In the genomic region with DNA sequence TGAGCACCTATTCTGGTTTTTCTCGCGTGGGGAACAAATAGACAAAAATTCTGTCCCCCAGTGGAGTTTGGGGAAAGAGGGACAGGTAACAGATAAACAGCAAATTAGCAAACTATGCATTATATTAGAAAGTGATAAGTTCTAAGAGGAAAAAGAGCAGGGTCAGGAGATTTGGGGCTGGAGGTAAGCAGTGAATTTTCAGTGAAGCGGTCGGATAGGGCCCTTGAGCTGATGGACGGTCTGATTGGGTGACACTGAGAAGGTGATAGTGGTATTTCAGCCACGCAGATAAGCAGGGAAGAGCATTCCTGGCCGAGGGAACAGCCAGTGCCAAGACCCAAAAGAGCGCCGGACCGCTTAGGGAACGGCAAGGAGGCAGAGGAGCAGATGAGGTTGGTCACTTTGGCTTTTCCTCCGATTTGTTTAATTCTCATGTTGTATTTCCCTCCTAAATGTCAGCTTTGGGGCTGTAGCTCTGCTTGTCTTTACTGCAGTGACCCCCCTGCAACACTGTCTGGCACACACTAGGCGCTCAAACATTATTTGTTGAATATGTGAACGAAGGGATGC, we compare ENCODE assay signal across 11 cellular contexts. TPM values are rescaled to one million over a fixed set of nuclear protein-coding genes. Genes with fewer than 3 reads are reported as not detected.
DNase-seq lines count a peak whose midpoint lies in the region; ATAC-seq and TF ChIP-seq lines count a peak whose summit lies in the region.
"Had no signal": no experiment of that assay in that cellular context is flagged by ENCODE, and none has a peak within 500 bp of the region (broad histone marks: within the 10 kb centered on the region; RNA-seq: fewer than 3 reads in every experiment).

No MANE protein-coding gene starts in this region.

- no peaks in the 10 kb centered on the region for H3K9me3 ChIP-seq in mesenchymal stem cell (ENCODE audit: control insufficient read depth, low read length)
- H3K9me3 ChIP-seq in tibial nerve = no peaks in the 10 kb centered on the region
- H3K9me3 ChIP-seq: BE2C had no signal

- H3K4me3 Mint-ChIP-seq in activated naive CD8-positive, alpha-beta T cell = peak overlapping the region; percentile 28
- no peak overlapping the region for H3K4me3 Mint-ChIP-seq in activated naive CD8-positive, alpha-beta T cell treated with anti-CD3 and anti-CD28 coated beads, Interleukin-2, amount 50 U/mL, for 24 hours
- H3K4me3 Mint-ChIP-seq in activated T-helper 2 cell treated with anti-CD3 and anti-CD28 coated beads, Interferon-gamma antibody, Interleukin-2, Interleukin-4, amounts not matched to agents 10 μg/mL and 5 μg/mL and 100 μg/mL, durations not matched to agents 14 hours and 24 hours and 36 hours (ENCODE audit: low read depth) = no peak overlapping the region

- H3K23ac ChIP-seq in mesenchymal stem cell (ENCODE audit: low read length in 2 of 2) = no peak overlapping the region

- intact Hi-C loops in activated T-helper 2 cell treated with anti-CD3 and anti-CD28 coated beads, Interferon-gamma antibody, Interleukin-2, Interleukin-4, amounts not matched to agents 10 μg/mL and 5 μg/mL and 100 μg/mL, durations not matched to agents 14 hours and 24 hours and 36 hours (cut with micrococcal nuclease) = no loop called here

- peaks cover 18% of the 10 kb centered on the region for H3K79me1 ChIP-seq in mesenchymal stem cell (replicated peaks; ENCODE audit: low read length, poor library complexity, severe bottlenecking)

- H3K36me3 ChIP-seq in mesenchymal stem cell (ENCODE audit: control insufficient read depth in 1 of 2, insufficient read depth in 2 of 2, low read depth in 1 of 2, low read length in 2 of 2) (peaks cover 0 to 4% of the 10 kb centered on the region in 2 experiments), tibial nerve (no peaks in the 10 kb centered on the region)
- H3K36me3 ChIP-seq: BE2C had no signal

- no peak overlapping the region for H4K8ac ChIP-seq in mesenchymal stem cell (ENCODE audit: low read length)

- no peak overlapping the region for H3K9ac ChIP-seq in mesenchymal stem cell (ENCODE audit: low read length)

- no peaks in the 10 kb centered on the region for H3K36me3 Mint-ChIP-seq in activated naive CD8-positive, alpha-beta T cell
- H3K36me3 Mint-ChIP-seq in activated naive CD8-positive, alpha-beta T cell treated with anti-CD3 and anti-CD28 coated beads, Interleukin-2, amount 50 U/mL, for 24 hours (ENCODE audit: low read depth) = no peaks in the 10 kb centered on the region
- no peaks in the 10 kb centered on the region for H3K36me3 Mint-ChIP-seq in activated T-helper 2 cell treated with anti-CD3 and anti-CD28 coated beads, Interferon-gamma antibody, Interleukin-2, Interleukin-4, amounts not matched to agents 10 μg/mL and 5 μg/mL and 100 μg/mL, durations not matched to agents 14 hours and 24 hours and 36 hours (ENCODE audit: low read depth)

- H3K14ac ChIP-seq in mesenchymal stem cell (ENCODE audit: low read length in 2 of 2) = no peak overlapping the region

- peaks cover 10% of the 10 kb centered on the region for H3K4me1 Mint-ChIP-seq in activated naive CD8-positive, alpha-beta T cell (ENCODE audit: low read depth)
- H3K4me1 Mint-ChIP-seq in activated naive CD8-positive, alpha-beta T cell treated with anti-CD3 and anti-CD28 coated beads, Interleukin-2, amount 50 U/mL, for 24 hours = peaks cover 10% of the 10 kb centered on the region
- peaks cover 8% of the 10 kb centered on the region for H3K4me1 Mint-ChIP-seq in activated T-helper 2 cell treated with anti-CD3 and anti-CD28 coated beads, Interferon-gamma antibody, Interleukin-2, Interleukin-4, amounts not matched to agents 10 μg/mL and 5 μg/mL and 100 μg/mL, durations not matched to agents 14 hours and 24 hours and 36 hours (ENCODE audit: low read depth)

- no peak for TF ChIP-seq EP300 in tibial nerve (IDR thresholded peaks at IDR 0.05)

- DNase-seq in activated naive CD8-positive, alpha-beta T cell treated with anti-CD3 and anti-CD28 coated beads, Interleukin-2, amount 50 U/mL, for 24 hours = no peak
- no peak for DNase-seq in choroid plexus epithelial cell (ENCODE audit: low read depth)
- no peak for DNase-seq in mesenchymal stem cell
- no peak for DNase-seq in tibial nerve (ENCODE audit: low spot score in 2 of 2)
- DNase-seq in activated T-helper 2 cell treated with anti-CD3 and anti-CD28 coated beads, Interferon-gamma antibody, Interleukin-2, Interleukin-4, amounts not matched to agents 10 μg/mL and 5 μg/mL and 100 μg/mL, durations not matched to agents 14 hours and 24 hours and 36 hours (ENCODE audit: low spot score) = no peak
- no peak for DNase-seq in substantia nigra (lab: John Stamatoyannopoulos, UW)
- DNase-seq: activated T-cell treated with anti-CD3 and anti-CD28 coated beads, Interleukin-2, amount 50 U/mL, for 24 hours; RPMI8226 had no signal

- no peak for TF ChIP-seq POLR2A in tibial nerve (IDR thresholded peaks at IDR 0.05)

- peak overlapping the region; percentile 70 for H3K4me2 ChIP-seq in mesenchymal stem cell (ENCODE audit: low read length, poor library complexity, severe bottlenecking)

- H3K27me3 Mint-ChIP-seq in activated naive CD8-positive, alpha-beta T cell = peaks cover 39% of the 10 kb centered on the region
- peaks cover 59% of the 10 kb centered on the region for H3K27me3 Mint-ChIP-seq in activated naive CD8-positive, alpha-beta T cell treated with anti-CD3 and anti-CD28 coated beads, Interleukin-2, amount 50 U/mL, for 24 hours
- H3K27me3 Mint-ChIP-seq in activated T-helper 2 cell treated with anti-CD3 and anti-CD28 coated beads, Interferon-gamma antibody, Interleukin-2, Interleukin-4, amounts not matched to agents 10 μg/mL and 5 μg/mL and 100 μg/mL, durations not matched to agents 14 hours and 24 hours and 36 hours (ENCODE audit: low read depth) = peaks cover 71% of the 10 kb centered on the region

- 36% methylated on average over 11 of the region's 14 CpGs for WGBS in mesenchymal stem cell
- 21 to 25% methylated on average over 14 of the region's 14 CpGs for WGBS in tibial nerve, 2 donors

- no peak overlapping the region for H2BK12ac ChIP-seq in mesenchymal stem cell (ENCODE audit: low read length in 2 of 2)

- H2BK5ac ChIP-seq in mesenchymal stem cell (ENCODE audit: low read depth, low read length, poor library complexity, severe bottlenecking) = no peak overlapping the region

- no peak overlapping the region for H3K4ac ChIP-seq in mesenchymal stem cell (ENCODE audit: low read depth in 1 of 2, low read length in 2 of 2)

- H3K9me3 Mint-ChIP-seq in activated naive CD8-positive, alpha-beta T cell (ENCODE audit: low read depth) = no peaks in the 10 kb centered on the region
- no peaks in the 10 kb centered on the region for H3K9me3 Mint-ChIP-seq in activated naive CD8-positive, alpha-beta T cell treated with anti-CD3 and anti-CD28 coated beads, Interleukin-2, amount 50 U/mL, for 24 hours
- no peaks in the 10 kb centered on the region for H3K9me3 Mint-ChIP-seq in activated T-helper 2 cell treated with anti-CD3 and anti-CD28 coated beads, Interferon-gamma antibody, Interleukin-2, Interleukin-4, amounts not matched to agents 10 μg/mL and 5 μg/mL and 100 μg/mL, durations not matched to agents 14 hours and 24 hours and 36 hours
- H3K9me3 Mint-ChIP-seq: activated T-cell treated with anti-CD3 and anti-CD28 coated beads, Interleukin-2, amount 50 U/mL, for 24 hours had no signal

- peak overlapping the region; percentile 46 for H2AFZ ChIP-seq in mesenchymal stem cell (ENCODE audit: low read depth, low read length)

- no peak for ATAC-seq in activated naive CD8-positive, alpha-beta T cell treated with anti-CD3 and anti-CD28 coated beads, Interleukin-2, amount 50 U/mL, for 24 hours
- ATAC-seq in GM18498 (IDR thresholded peaks at IDR 0.05; ENCODE audit: unreplicated experiment) = no peak

- H3K18ac ChIP-seq in mesenchymal stem cell (ENCODE audit: low read depth in 1 of 2, low read length in 2 of 2) = peak overlapping the region in 1 of 2 experiments; percentile 26

- H3K27ac Mint-ChIP-seq in activated naive CD8-positive, alpha-beta T cell = no peak overlapping the region
- H3K27ac Mint-ChIP-seq in activated naive CD8-positive, alpha-beta T cell treated with anti-CD3 and anti-CD28 coated beads, Interleukin-2, amount 50 U/mL, for 24 hours = no peak overlapping the region
- H3K27ac Mint-ChIP-seq in activated T-helper 2 cell treated with anti-CD3 and anti-CD28 coated beads, Interferon-gamma antibody, Interleukin-2, Interleukin-4, amounts not matched to agents 10 μg/mL and 5 μg/mL and 100 μg/mL, durations not matched to agents 14 hours and 24 hours and 36 hours = no peak overlapping the region
- H3K27ac Mint-ChIP-seq: activated T-cell treated with anti-CD3 and anti-CD28 coated beads, Interleukin-2, amount 50 U/mL, for 24 hours had no signal

- no peak for TF ChIP-seq CTCF in choroid plexus epithelial cell (conservative IDR thresholded peaks at IDR 0.05; ENCODE audit: low read depth, low read length)
- no peak for TF ChIP-seq CTCF in tibial nerve (IDR thresholded peaks at IDR 0.05)

- no peak overlapping the region for H2BK120ac ChIP-seq in mesenchymal stem cell (ENCODE audit: low read depth, low read length)

- H3K4me1 ChIP-seq in mesenchymal stem cell (ENCODE audit: control insufficient read depth, insufficient read depth, low read depth, low read length) = peaks cover 28% of the 10 kb centered on the region
- H3K4me1 ChIP-seq in tibial nerve = peaks cover 0 to 19% (median 0%) of the 10 kb centered on the region in 4 donors
- H3K4me1 ChIP-seq: BE2C had no signal

- H4K91ac ChIP-seq in mesenchymal stem cell (ENCODE audit: low read length) = no peak overlapping the region

- no peak overlapping the region for H3K27ac ChIP-seq in mesenchymal stem cell (ENCODE audit: low read length, poor library complexity, severe bottlenecking)
- no peak overlapping the region for H3K27ac ChIP-seq in tibial nerve
- H3K27ac ChIP-seq in substantia nigra (ENCODE audit: low read depth, low read length, poor library complexity, severe bottlenecking) = no peak overlapping the region

- H3K27me3 ChIP-seq in mesenchymal stem cell (ENCODE audit: control insufficient read depth in 1 of 2, insufficient read depth in 1 of 2, low read length in 2 of 2) (peaks cover 12 to 93% of the 10 kb centered on the region in 2 experiments), tibial nerve (peaks cover 0 to 61% of the 10 kb centered on the region in 2 donors)

- no peak overlapping the region for H2BK15ac ChIP-seq in mesenchymal stem cell (ENCODE audit: low read depth, poor library complexity, severe bottlenecking)

- H2AK5ac ChIP-seq in mesenchymal stem cell (ENCODE audit: low read length, severe bottlenecking) = no peak overlapping the region

- H3K4me3 ChIP-seq in choroid plexus epithelial cell (ENCODE audit: low read depth, low read length) = peak overlapping the region; percentile 48
- H3K4me3 ChIP-seq in mesenchymal stem cell (ENCODE audit: insufficient read depth in 1 of 2, low read depth in 1 of 2, low read length in 2 of 2) = peak overlapping the region; percentile 55 to 72
- peak overlapping the region; percentile 6 to 44 (median 23) for H3K4me3 ChIP-seq in tibial nerve

RNA-seq across cellular contexts. Expression of gene PTPN3, which starts 1.0 kb away (rescaled TPM):
- 1.4 TPM for polyA plus RNA-seq in mesenchymal stem cell (2013, experiment 1 of 2)
- 1.5 TPM for polyA plus RNA-seq in mesenchymal stem cell (2013, experiment 2 of 2)
- 1 to 10 TPM; 1.3 to 3.3 (median 1.8) TPM for total RNA-seq in tibial nerve
- 9.2 and 9.4 TPM in 2 replicates for total RNA-seq in activated T-helper 2 cell treated with anti-CD3 and anti-CD28 coated beads, Interferon-gamma antibody, Interleukin-2, Interleukin-4, amounts not matched to agents 10 μg/mL and 5 μg/mL and 100 μg/mL, durations not matched to agents 14 hours and 24 hours and 36 hours
